Comparison of ENCODE assay signal across 1 cellular context in the genomic region with DNA sequence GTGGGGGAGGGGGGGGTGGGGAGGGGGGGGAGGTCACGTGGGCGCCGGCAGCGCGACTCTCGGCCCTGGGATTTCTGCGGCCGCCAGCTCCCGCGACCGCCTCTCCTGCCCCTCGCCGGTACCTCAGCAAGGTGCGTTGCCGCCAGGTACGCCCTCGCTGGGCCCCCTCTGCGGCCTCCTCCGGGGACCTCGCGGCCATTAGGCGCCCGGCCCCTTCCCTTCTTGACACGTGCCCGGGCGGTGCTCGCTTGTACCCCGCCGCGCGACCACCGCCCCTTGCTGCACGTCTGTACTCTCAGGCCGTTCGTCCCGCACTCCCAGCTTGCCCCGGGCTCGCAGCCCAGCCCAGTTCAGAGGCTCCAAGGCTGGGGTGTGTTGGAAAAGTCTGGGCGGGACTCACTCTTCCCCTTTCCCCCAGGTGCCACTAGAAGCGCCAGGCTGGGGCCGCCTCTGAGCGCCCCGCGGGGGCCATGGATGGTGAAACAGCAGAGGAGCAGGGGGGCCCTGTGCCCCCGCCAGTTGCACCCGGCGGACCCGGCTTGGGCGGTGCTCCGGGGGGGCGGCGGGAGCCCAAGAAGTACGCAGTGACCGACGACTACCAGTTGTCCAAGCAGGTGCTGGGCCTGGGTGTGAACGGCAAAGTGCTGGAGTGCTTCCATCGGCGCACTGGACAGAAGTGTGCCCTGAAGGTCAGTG.
TF ChIP-seq lines count a peak whose summit lies in the region.

A gene (plus strand): TSS at position 56 of the 696 bp plus-strand sequence. CDS start 415 bp downstream, at position 471.

TF ChIP-seq in HEK293, 187 proteins besides CTCF, POLR2A, EP300 and RAD21 (continued from another document):
- TF ChIP-seq, protein P1, sequence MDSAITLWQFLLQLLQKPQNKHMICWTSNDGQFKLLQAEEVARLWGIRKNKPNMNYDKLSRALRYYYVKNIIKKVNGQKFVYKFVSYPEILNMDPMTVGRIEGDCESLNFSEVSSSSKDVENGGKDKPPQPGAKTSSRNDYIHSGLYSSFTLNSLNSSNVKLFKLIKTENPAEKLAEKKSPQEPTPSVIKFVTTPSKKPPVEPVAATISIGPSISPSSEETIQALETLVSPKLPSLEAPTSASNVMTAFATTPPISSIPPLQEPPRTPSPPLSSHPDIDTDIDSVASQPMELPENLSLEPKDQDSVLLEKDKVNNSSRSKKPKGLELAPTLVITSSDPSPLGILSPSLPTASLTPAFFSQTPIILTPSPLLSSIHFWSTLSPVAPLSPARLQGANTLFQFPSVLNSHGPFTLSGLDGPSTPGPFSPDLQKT (IDR thresholded peaks at IDR 0.05; ENCODE audit: borderline replicate concordance, low read depth, low read length) = no peak
- TF ChIP-seq KLF1 (tag by site-specific recombination; IDR thresholded peaks at IDR 0.05) (peak; percentile 48), ZNF335 (tag by site-specific recombination; conservative IDR thresholded peaks at IDR 0.05) (peak; percentile 55; the same call in 1 of the 2 replicates), ZBTB20 (tag by site-specific recombination; IDR thresholded peaks at IDR 0.05) (peak; percentile 23)
- TF ChIP-seq, protein P2, sequence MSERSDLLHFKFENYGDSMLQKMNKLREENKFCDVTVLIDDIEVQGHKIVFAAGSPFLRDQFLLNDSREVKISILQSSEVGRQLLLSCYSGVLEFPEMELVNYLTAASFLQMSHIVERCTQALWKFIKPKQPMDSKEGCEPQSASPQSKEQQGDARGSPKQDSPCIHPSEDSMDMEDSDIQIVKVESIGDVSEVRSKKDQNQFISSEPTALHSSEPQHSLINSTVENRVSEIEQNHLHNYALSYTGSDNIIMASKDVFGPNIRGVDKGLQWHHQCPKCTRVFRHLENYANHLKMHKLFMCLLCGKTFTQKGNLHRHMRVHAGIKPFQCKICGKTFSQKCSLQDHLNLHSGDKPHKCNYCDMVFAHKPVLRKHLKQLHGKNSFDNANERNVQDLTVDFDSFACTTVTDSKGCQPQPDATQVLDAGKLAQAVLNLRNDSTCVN (tag by site-specific recombination; optimal IDR thresholded peaks at IDR 0.05) = peak; percentile 61
